ENCODE assay signal across 25 cellular contexts in the genomic region with DNA sequence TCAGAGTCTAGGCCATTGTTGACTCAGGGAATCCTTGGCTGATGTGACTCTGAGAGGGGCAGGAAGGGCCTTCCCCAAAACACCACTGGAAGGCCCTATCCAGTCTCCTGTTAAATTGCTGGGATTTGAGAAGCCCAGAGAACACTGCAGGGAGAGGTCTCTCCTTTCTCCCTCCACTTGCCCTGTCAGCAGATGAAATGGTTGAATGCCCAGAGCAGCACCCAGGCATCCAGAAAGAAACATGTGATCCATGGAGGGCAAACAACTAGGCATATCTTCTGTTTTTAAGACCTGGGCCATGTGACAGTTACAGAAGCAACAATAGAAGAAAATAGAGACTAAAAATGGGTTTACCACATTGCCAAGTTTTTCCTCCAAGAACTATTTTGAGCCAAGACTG.
A peak's percentile ranks its signal among the peaks of the same experiment; 100 is the strongest.
DNase-seq lines count a peak whose midpoint lies in the region; ATAC-seq and TF ChIP-seq lines count a peak whose summit lies in the region.
"Had no signal": no experiment of that assay in that cellular context is flagged by ENCODE, and none has a peak within 500 bp of the region (broad histone marks: within the 10 kb centered on the region; RNA-seq: fewer than 3 reads in every experiment).

No MANE protein-coding gene starts in this region.

- peaks cover 4% of the 10 kb centered on the region for H3K27me3 Mint-ChIP-seq in nephron progenitor cell (ENCODE audit: low read depth, poor library complexity)
- H3K27me3 Mint-ChIP-seq: CD4-positive, alpha-beta memory T cell; CD4-positive, CD25-positive, alpha-beta regulatory T cell; CD8-positive, alpha-beta memory T cell had no signal

- H3K4me1 Mint-ChIP-seq in nephron progenitor cell = peaks cover 17% of the 10 kb centered on the region
- H3K4me1 Mint-ChIP-seq: CD14-positive monocyte; CD4-positive, alpha-beta memory T cell; CD4-positive, CD25-positive, alpha-beta regulatory T cell; CD8-positive, alpha-beta memory T cell had no signal

- no peaks in the 10 kb centered on the region for H3K36me3 ChIP-seq in parathyroid adenoma (ENCODE audit: control insufficient read depth, insufficient read depth, low read length)
- H3K36me3 ChIP-seq: BE2C, BLaER1 had no signal

- no peak overlapping the region for H3K4me3 ChIP-seq in epithelial cell of proximal tubule (ENCODE audit: low read depth, low read length)
- no peak overlapping the region for H3K4me3 ChIP-seq in parathyroid adenoma (ENCODE audit: low read depth, low read length)
- H3K4me3 ChIP-seq: BLaER1, GM12878 had no signal

- H3K4me3 Mint-ChIP-seq in nephron progenitor cell = no peak overlapping the region
- H3K4me3 Mint-ChIP-seq: CD14-positive monocyte; CD4-positive, alpha-beta memory T cell; CD4-positive, CD25-positive, alpha-beta regulatory T cell; CD8-positive, alpha-beta memory T cell had no signal

- no peak for TF ChIP-seq CTCF in epithelial cell of proximal tubule (conservative IDR thresholded peaks at IDR 0.05; ENCODE audit: low read depth, low read length)
- no peak for TF ChIP-seq CTCF in nephron progenitor cell (IDR thresholded peaks at IDR 0.05)
- no peak for TF ChIP-seq CTCF in parathyroid adenoma (IDR thresholded peaks at IDR 0.05)

- peaks cover 5% of the 10 kb centered on the region for H3K36me3 Mint-ChIP-seq in nephron progenitor cell (ENCODE audit: low read depth)
- H3K36me3 Mint-ChIP-seq: CD14-positive monocyte; CD4-positive, alpha-beta memory T cell; CD4-positive, CD25-positive, alpha-beta regulatory T cell had no signal

- no peak overlapping the region for H3K9ac ChIP-seq in parathyroid adenoma
- H3K9ac ChIP-seq: BLaER1 had no signal

- peak overlapping the region; percentile 48 for H2AFZ ChIP-seq in parathyroid adenoma

- H3K27ac Mint-ChIP-seq in nephron progenitor cell = peak overlapping the region; percentile 29
- H3K27ac Mint-ChIP-seq: CD14-positive monocyte; CD4-positive, alpha-beta memory T cell; CD4-positive, CD25-positive, alpha-beta regulatory T cell; CD8-positive, alpha-beta memory T cell had no signal

- H3K27ac ChIP-seq in parathyroid adenoma = peak overlapping the region; percentile 64
- H3K27ac ChIP-seq: BLaER1 had no signal

- no peaks in the 10 kb centered on the region for H3K27me3 ChIP-seq in parathyroid adenoma (ENCODE audit: control insufficient read depth, insufficient read depth, low read length)
- H3K27me3 ChIP-seq: BE2C, BLaER1 had no signal

- peak; percentile 4 for DNase-seq in epithelial cell of proximal tubule (ENCODE audit: low read depth)
- DNase-seq in nephron progenitor cell = no peak
- DNase-seq in amygdala (lab: John Stamatoyannopoulos, UW) = no peak
- DNase-seq in T-helper 1 cell = no peak
- DNase-seq: 8988T; ACHN; BE2C; C1 segment of cervical spinal cord; CD4-positive, alpha-beta memory T cell; CD4-positive, CD25-positive, alpha-beta regulatory T cell; CD8-positive, alpha-beta memory T cell; COR-L47; DMS 273 treated with DMSO at 0.1 percent for 48 hours; DMS153; DMS53; DMS79; DND-41; EL; GDM1 had no signal

- H3K79me2 ChIP-seq in parathyroid adenoma = no peaks in the 10 kb centered on the region

- no peaks in the 10 kb centered on the region for H3K9me3 ChIP-seq in parathyroid adenoma (ENCODE audit: control insufficient read depth, low read length)
- H3K9me3 ChIP-seq: BE2C had no signal

- ATAC-seq in GM21515 (IDR thresholded peaks at IDR 0.05; ENCODE audit: unreplicated experiment) (no peak), GM21737 (IDR thresholded peaks at IDR 0.05; ENCODE audit: unreplicated experiment) (no peak)
- ATAC-seq: GM12878 had no signal

- H3K4me1 ChIP-seq in parathyroid adenoma = no peaks in the 10 kb centered on the region
- H3K4me1 ChIP-seq: BLaER1 had no signal

- H3K4me2 ChIP-seq in parathyroid adenoma (ENCODE audit: low read length) = no peak overlapping the region
- H3K4me2 ChIP-seq: BLaER1 had no signal

- H3K9me3 Mint-ChIP-seq in nephron progenitor cell = peaks cover 9% of the 10 kb centered on the region
